9 cellular contexts compared by ENCODE assay signal in genomic region chr3:101936419-101937331, GRCh38.
DNase-seq lines count a peak whose midpoint lies in the region; ATAC-seq, FAIRE-seq and TF ChIP-seq lines count a peak whose summit lies in the region.
"Had no signal": no experiment of that assay in that cellular context is flagged by ENCODE, and none has a peak within 500 bp of the region (broad histone marks: within the 10 kb centered on the region; RNA-seq: fewer than 3 reads in every experiment).

No MANE protein-coding gene starts in this region.

- ATAC-seq in HG03108 (IDR thresholded peaks at IDR 0.05; ENCODE audit: unreplicated experiment), result peak; percentile 91

- H3K27me3 ChIP-seq in small intestine (ENCODE audit: control insufficient read depth in 2 of 2, insufficient read depth in 2 of 2, low read length in 2 of 2) (no peaks in the 10 kb centered on the region), ovary (no peaks in the 10 kb centered on the region)

- TF ChIP-seq CTCF in CD14-positive monocyte (IDR thresholded peaks at IDR 0.05) (no peak), ovary (IDR thresholded peaks at IDR 0.05) (no peak)

- no peak for TF ChIP-seq EP300 in ovary (IDR thresholded peaks at IDR 0.05)

- H3K36me3 Mint-ChIP-seq in CD14-positive monocyte, result peaks cover 2 to 3% of the 10 kb centered on the region in 2 donors

- peak overlapping the region in 1 of 2 donors; percentile 55 for H3K27ac ChIP-seq in small intestine (ENCODE audit: low read depth in 1 of 2, low read length in 1 of 2)
- no peak overlapping the region for H3K27ac ChIP-seq in ovary
- H3K27ac ChIP-seq: parathyroid adenoma had no signal

- WGBS in small intestine, 3 donors, result 72 to 85% (median 76%) methylated on average over 10 of the region's 10 CpGs
- WGBS in ovary, 3 donors, result 89 to 91% (median 91%) methylated on average over 10 of the region's 10 CpGs

- no peak for FAIRE-seq in small intestine (lab: Jason Lieb, UNC)

- H3K4me3 Mint-ChIP-seq in CD14-positive monocyte, result peak overlapping the region; percentile 58 to 67

- TF ChIP-seq POLR2A in ovary (IDR thresholded peaks at IDR 0.05), result no peak

- peaks cover 0 to 2% (median 1%) of the 10 kb centered on the region in 3 donors for H3K27me3 Mint-ChIP-seq in CD14-positive monocyte (ENCODE audit: low read depth in 3 of 3)

- H3K4me3 ChIP-seq in small intestine (ENCODE audit: low read depth in 1 of 2, low read length in 2 of 2) (no peak overlapping the region), ovary (no peak overlapping the region)

- peaks cover 42% of the 10 kb centered on the region for H3K4me1 Mint-ChIP-seq in CD14-positive monocyte

- peak overlapping the region in 6 of 7 donors; percentile 97 to 99 (median 98) for H3K27ac Mint-ChIP-seq in CD14-positive monocyte

- peaks cover 0 to 5% of the 10 kb centered on the region in 2 donors for H3K4me1 ChIP-seq in small intestine (ENCODE audit: control insufficient read depth in 2 of 2, insufficient read depth in 1 of 2, low read depth in 1 of 2, low read length in 1 of 2)
- no peaks in the 10 kb centered on the region for H3K4me1 ChIP-seq in ovary (ENCODE audit: insufficient read depth)
- H3K4me1 ChIP-seq: parathyroid adenoma had no signal

- intact Hi-C loops in CD14-positive monocyte (cut with micrococcal nuclease) (loop anchor here (5.0 to 10.0 kb wide), 4 partner anchors 34 to 84 kb away; no protein-coding TSS in a partner anchor), ovary (cut with DNase I) (no loop called here)

- no peaks in the 10 kb centered on the region for H3K36me3 ChIP-seq in small intestine (ENCODE audit: control insufficient read depth in 2 of 2, insufficient read depth in 2 of 2, low read length in 2 of 2)
- no peaks in the 10 kb centered on the region for H3K36me3 ChIP-seq in ovary

- H3K9me3 Mint-ChIP-seq in CD14-positive monocyte, result peaks cover 0 to 5% (median 2%) of the 10 kb centered on the region in 7 donors

- no peak for DNase-seq in CD14-positive monocyte (ENCODE audit: low spot score)
- DNase-seq in GM19238 (ENCODE audit: insufficient read length, low spot score), result peak; percentile 37
- DNase-seq in SIG-M5 (lab: John Stamatoyannopoulos, UW), result peak; percentile 99
- peak; percentile 58 for DNase-seq in epidermal melanocyte (ENCODE audit: insufficient read length, low spot score)
- peak; percentile 43 for DNase-seq in small intestine
- no peak for DNase-seq in ovary
- DNase-seq in UCSD-AML1 (lab: John Stamatoyannopoulos, UW; ENCODE audit: unreplicated experiment), result no peak

- no peaks in the 10 kb centered on the region for H3K9me3 ChIP-seq in small intestine (ENCODE audit: control insufficient read depth, low read depth)
- H3K9me3 ChIP-seq in ovary, result no peaks in the 10 kb centered on the region

Comparison
In these comparisons a context has a peak if more than half of its experiments do, and no peak if none do; other contexts are left out.
1. DNase-seq: peak in GM19238 (single experiment), SIG-M5 (single experiment), epidermal melanocyte (single experiment) and small intestine (single experiment); none in CD14-positive monocyte (single experiment), ovary (0 of 5) and UCSD-AML1 (single experiment).
2. intact Hi-C loops: an anchor here in CD14-positive monocyte (5.0 to 10.0 kb wide); none called in ovary.